In the genomic region with DNA sequence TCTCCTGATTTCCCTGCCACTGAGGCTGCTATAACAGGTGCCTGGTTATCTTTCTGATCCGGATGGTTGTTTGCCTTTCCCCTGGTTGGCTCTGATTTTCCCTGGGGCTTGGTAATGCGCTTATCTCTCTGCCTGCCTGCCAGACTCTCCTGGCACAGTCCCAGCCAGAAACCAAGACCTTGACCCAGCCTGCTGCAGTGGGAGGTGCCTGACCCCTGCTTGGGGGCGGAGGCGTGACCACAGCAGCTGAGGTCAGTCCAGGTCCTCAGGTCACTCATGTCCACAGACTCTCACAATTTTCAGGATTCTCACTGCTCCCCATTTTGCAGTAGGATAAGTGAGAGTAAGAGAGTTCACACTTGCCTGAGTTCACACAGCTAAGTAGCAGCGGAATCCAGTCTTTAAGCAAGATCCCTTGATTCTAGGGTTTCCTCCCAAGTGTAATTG, we compare ENCODE assay signal across 1 cellular context.
TF ChIP-seq lines count a peak whose summit lies in the region.

No MANE protein-coding gene starts in this region.

TF ChIP-seq in HepG2, 621 proteins besides CTCF, POLR2A, EP300 and RAD21 (continued from another document and continues in another):
- TF ChIP-seq TBX2 (CRISPR knock-in tag; IDR thresholded peaks at IDR 0.05; ENCODE audit: borderline replicate concordance) (peak; percentile 65; the same call in 1 of the 2 replicates), NCOA5 (CRISPR knock-in tag; IDR thresholded peaks at IDR 0.05) (no peak), GATA4 (IDR thresholded peaks at IDR 0.05; ENCODE audit: borderline replicate concordance, low read depth) (peak; percentile 26; the same call in 1 of the 2 replicates), HNF4A (CRISPR knock-in tag; IDR thresholded peaks at IDR 0.05) (peak; percentile 83), GTF3A (CRISPR knock-in tag; conservative IDR thresholded peaks at IDR 0.05) (0 out of 2 replicates have a peak, but pooled peaks have one; percentile 65), PATZ1 (CRISPR knock-in tag; IDR thresholded peaks at IDR 0.05) (peak; percentile 90), ZNF367 (CRISPR knock-in tag; IDR thresholded peaks at IDR 0.05; ENCODE audit: borderline replicate concordance) (no peak), FOXO1 (CRISPR knock-in tag; IDR thresholded peaks at IDR 0.05) (peak; percentile 49; the same call in 1 of the 2 replicates), SKIL (CRISPR knock-in tag; IDR thresholded peaks at IDR 0.05; ENCODE audit: borderline replicate concordance) (peak; percentile 84), NR0B2 (CRISPR knock-in tag; IDR thresholded peaks at IDR 0.05) (no peak), ZNF337 (CRISPR knock-in tag; IDR thresholded peaks at IDR 0.05; ENCODE audit: borderline replicate concordance, low read depth) (no peak), PCBP2 (optimal IDR thresholded peaks at IDR 0.05; ENCODE audit: low read depth, low read length, poor library complexity, severe bottlenecking) (no peak), JUN (CRISPR knock-in tag; IDR thresholded peaks at IDR 0.05) (0 out of 2 replicates have a peak, but pooled peaks have one; percentile 33), PRDM10 (CRISPR knock-in tag; IDR thresholded peaks at IDR 0.05; ENCODE audit: low read depth) (no peak), ZNF24 (IDR thresholded peaks at IDR 0.05) (no peak), ZBTB8A (CRISPR knock-in tag; IDR thresholded peaks at IDR 0.05; ENCODE audit: borderline replicate concordance, low read depth) (no peak), SOX6 (IDR thresholded peaks at IDR 0.05) (no peak), SOX6 (CRISPR knock-in tag; IDR thresholded peaks at IDR 0.05) (peak; percentile 46; the same call in 1 of the 2 replicates), ETV5 (CRISPR knock-in tag; IDR thresholded peaks at IDR 0.05; ENCODE audit: borderline replicate concordance) (peak; percentile 10; the same call in 1 of the 2 replicates)
- TF ChIP-seq, protein P1, sequence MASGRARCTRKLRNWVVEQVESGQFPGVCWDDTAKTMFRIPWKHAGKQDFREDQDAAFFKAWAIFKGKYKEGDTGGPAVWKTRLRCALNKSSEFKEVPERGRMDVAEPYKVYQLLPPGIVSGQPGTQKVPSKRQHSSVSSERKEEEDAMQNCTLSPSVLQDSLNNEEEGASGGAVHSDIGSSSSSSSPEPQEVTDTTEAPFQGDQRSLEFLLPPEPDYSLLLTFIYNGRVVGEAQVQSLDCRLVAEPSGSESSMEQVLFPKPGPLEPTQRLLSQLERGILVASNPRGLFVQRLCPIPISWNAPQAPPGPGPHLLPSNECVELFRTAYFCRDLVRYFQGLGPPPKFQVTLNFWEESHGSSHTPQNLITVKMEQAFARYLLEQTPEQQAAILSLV (CRISPR knock-in tag; IDR thresholded peaks at IDR 0.05; ENCODE audit: borderline replicate concordance): no peak
- TF ChIP-seq, protein P2, sequence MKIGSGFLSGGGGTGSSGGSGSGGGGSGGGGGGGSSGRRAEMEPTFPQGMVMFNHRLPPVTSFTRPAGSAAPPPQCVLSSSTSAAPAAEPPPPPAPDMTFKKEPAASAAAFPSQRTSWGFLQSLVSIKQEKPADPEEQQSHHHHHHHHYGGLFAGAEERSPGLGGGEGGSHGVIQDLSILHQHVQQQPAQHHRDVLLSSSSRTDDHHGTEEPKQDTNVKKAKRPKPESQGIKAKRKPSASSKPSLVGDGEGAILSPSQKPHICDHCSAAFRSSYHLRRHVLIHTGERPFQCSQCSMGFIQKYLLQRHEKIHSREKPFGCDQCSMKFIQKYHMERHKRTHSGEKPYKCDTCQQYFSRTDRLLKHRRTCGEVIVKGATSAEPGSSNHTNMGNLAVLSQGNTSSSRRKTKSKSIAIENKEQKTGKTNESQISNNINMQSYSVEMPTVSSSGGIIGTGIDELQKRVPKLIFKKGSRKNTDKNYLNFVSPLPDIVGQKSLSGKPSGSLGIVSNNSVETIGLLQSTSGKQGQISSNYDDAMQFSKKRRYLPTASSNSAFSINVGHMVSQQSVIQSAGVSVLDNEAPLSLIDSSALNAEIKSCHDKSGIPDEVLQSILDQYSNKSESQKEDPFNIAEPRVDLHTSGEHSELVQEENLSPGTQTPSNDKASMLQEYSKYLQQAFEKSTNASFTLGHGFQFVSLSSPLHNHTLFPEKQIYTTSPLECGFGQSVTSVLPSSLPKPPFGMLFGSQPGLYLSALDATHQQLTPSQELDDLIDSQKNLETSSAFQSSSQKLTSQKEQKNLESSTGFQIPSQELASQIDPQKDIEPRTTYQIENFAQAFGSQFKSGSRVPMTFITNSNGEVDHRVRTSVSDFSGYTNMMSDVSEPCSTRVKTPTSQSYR (CRISPR knock-in tag; IDR thresholded peaks at IDR 0.05; ENCODE audit: borderline replicate concordance): peak; percentile 63; the same call in 1 of the 2 replicates
- TF ChIP-seq, protein P3, sequence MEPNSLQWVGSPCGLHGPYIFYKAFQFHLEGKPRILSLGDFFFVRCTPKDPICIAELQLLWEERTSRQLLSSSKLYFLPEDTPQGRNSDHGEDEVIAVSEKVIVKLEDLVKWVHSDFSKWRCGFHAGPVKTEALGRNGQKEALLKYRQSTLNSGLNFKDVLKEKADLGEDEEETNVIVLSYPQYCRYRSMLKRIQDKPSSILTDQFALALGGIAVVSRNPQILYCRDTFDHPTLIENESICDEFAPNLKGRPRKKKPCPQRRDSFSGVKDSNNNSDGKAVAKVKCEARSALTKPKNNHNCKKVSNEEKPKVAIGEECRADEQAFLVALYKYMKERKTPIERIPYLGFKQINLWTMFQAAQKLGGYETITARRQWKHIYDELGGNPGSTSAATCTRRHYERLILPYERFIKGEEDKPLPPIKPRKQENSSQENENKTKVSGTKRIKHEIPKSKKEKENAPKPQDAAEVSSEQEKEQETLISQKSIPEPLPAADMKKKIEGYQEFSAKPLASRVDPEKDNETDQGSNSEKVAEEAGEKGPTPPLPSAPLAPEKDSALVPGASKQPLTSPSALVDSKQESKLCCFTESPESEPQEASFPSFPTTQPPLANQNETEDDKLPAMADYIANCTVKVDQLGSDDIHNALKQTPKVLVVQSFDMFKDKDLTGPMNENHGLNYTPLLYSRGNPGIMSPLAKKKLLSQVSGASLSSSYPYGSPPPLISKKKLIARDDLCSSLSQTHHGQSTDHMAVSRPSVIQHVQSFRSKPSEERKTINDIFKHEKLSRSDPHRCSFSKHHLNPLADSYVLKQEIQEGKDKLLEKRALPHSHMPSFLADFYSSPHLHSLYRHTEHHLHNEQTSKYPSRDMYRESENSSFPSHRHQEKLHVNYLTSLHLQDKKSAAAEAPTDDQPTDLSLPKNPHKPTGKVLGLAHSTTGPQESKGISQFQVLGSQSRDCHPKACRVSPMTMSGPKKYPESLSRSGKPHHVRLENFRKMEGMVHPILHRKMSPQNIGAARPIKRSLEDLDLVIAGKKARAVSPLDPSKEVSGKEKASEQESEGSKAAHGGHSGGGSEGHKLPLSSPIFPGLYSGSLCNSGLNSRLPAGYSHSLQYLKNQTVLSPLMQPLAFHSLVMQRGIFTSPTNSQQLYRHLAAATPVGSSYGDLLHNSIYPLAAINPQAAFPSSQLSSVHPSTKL (CRISPR knock-in tag; IDR thresholded peaks at IDR 0.05): peak; percentile 84
- TF ChIP-seq, protein P4, sequence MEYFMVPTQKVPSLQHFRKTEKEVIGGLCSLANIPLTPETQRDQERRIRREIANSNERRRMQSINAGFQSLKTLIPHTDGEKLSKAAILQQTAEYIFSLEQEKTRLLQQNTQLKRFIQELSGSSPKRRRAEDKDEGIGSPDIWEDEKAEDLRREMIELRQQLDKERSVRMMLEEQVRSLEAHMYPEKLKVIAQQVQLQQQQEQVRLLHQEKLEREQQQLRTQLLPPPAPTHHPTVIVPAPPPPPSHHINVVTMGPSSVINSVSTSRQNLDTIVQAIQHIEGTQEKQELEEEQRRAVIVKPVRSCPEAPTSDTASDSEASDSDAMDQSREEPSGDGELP (IDR thresholded peaks at IDR 0.05; ENCODE audit: borderline replicate concordance, low read depth): peak; percentile 41; the same call in 1 of the 2 replicates
- TF ChIP-seq, protein P5, sequence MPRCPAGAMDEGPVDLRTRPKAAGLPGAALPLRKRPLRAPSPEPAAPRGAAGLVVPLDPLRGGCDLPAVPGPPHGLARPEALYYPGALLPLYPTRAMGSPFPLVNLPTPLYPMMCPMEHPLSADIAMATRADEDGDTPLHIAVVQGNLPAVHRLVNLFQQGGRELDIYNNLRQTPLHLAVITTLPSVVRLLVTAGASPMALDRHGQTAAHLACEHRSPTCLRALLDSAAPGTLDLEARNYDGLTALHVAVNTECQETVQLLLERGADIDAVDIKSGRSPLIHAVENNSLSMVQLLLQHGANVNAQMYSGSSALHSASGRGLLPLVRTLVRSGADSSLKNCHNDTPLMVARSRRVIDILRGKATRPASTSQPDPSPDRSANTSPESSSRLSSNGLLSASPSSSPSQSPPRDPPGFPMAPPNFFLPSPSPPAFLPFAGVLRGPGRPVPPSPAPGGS (CRISPR knock-in tag; IDR thresholded peaks at IDR 0.05): 0 out of 2 replicates have a peak, but pooled peaks have one; percentile 54
- TF ChIP-seq, protein P6, sequence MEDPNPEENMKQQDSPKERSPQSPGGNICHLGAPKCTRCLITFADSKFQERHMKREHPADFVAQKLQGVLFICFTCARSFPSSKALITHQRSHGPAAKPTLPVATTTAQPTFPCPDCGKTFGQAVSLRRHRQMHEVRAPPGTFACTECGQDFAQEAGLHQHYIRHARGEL (CRISPR knock-in tag; IDR thresholded peaks at IDR 0.05): no peak
- TF ChIP-seq, protein P7, sequence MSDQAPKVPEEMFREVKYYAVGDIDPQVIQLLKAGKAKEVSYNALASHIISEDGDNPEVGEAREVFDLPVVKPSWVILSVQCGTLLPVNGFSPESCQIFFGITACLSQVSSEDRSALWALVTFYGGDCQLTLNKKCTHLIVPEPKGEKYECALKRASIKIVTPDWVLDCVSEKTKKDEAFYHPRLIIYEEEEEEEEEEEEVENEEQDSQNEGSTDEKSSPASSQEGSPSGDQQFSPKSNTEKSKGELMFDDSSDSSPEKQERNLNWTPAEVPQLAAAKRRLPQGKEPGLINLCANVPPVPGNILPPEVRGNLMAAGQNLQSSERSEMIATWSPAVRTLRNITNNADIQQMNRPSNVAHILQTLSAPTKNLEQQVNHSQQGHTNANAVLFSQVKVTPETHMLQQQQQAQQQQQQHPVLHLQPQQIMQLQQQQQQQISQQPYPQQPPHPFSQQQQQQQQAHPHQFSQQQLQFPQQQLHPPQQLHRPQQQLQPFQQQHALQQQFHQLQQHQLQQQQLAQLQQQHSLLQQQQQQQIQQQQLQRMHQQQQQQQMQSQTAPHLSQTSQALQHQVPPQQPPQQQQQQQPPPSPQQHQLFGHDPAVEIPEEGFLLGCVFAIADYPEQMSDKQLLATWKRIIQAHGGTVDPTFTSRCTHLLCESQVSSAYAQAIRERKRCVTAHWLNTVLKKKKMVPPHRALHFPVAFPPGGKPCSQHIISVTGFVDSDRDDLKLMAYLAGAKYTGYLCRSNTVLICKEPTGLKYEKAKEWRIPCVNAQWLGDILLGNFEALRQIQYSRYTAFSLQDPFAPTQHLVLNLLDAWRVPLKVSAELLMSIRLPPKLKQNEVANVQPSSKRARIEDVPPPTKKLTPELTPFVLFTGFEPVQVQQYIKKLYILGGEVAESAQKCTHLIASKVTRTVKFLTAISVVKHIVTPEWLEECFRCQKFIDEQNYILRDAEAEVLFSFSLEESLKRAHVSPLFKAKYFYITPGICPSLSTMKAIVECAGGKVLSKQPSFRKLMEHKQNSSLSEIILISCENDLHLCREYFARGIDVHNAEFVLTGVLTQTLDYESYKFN (CRISPR knock-in tag; conservative IDR thresholded peaks at IDR 0.05): peak; percentile 75
